10 cellular contexts compared by ENCODE assay signal in the genomic region with DNA sequence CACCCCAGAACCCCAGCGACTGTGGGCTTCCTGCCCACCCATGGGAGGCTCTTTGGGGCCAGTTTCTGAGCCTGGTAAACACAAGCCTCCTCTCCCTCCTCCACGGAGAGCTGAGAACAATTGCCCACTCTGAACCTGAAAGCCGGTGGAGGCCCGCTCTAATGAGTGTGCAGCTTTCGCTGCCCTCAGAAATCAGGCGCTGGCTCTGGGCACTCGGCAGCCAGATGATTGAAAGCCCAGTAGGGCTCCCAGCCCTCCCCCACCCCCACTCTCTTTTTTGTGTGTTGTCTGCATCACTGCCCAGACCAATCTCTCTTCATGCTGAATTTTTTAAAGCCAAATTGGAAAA.
DNase-seq lines count a peak whose midpoint lies in the region; TF ChIP-seq lines count a peak whose summit lies in the region.
"Had no signal": no experiment of that assay in that cellular context is flagged by ENCODE, and none has a peak within 500 bp of the region (broad histone marks: within the 10 kb centered on the region; RNA-seq: fewer than 3 reads in every experiment).

No MANE protein-coding gene starts in this region.

- H3K23ac ChIP-seq in trophoblast cell (ENCODE audit: low read length), result no peak overlapping the region

- no peaks in the 10 kb centered on the region for H3K9me2 ChIP-seq in hepatocyte (replicated peaks; ENCODE audit: insufficient read depth)

- DNase-seq in ELF-1 (ENCODE audit: low read depth, low spot score), result peak; percentile 68
- DNase-seq in NCI-H2227 treated with DMSO at 0.1 percent for 48 hours (lab: John Stamatoyannopoulos, UW), result peak; percentile 30
- DNase-seq in hepatocyte (ENCODE audit: low spot score), result no peak
- no peak for DNase-seq in trophoblast cell
- DNase-seq in NCI-H226, result no peak
- no peak for DNase-seq in KG1 (lab: John Stamatoyannopoulos, UW)
- DNase-seq in kidney tubule cell (ENCODE audit: low spot score), result no peak
- DNase-seq: DMS153, Kasumi-1, NCI-H187 had no signal

- H3K27me3 ChIP-seq in hepatocyte, result no peaks in the 10 kb centered on the region
- no peaks in the 10 kb centered on the region for H3K27me3 ChIP-seq in trophoblast cell (ENCODE audit: insufficient read depth, low read length)

- peak overlapping the region; percentile 68 for H4K8ac ChIP-seq in trophoblast cell (ENCODE audit: low read depth, low read length)

- peak overlapping the region; percentile 99 for H2BK5ac ChIP-seq in trophoblast cell (ENCODE audit: low read depth, low read length, poor library complexity)

- H3K4me3 ChIP-seq in hepatocyte (no peak overlapping the region), trophoblast cell (ENCODE audit: low read depth, low read length) (no peak overlapping the region)

- H3K36me3 ChIP-seq in hepatocyte (replicated peaks; ENCODE audit: insufficient read depth, low read depth) (no peaks in the 10 kb centered on the region), trophoblast cell (ENCODE audit: control insufficient read depth in 1 of 2, insufficient read depth in 2 of 2, low read length in 2 of 2) (no peaks in the 10 kb centered on the region)

- no peaks in the 10 kb centered on the region for H4K20me1 ChIP-seq in hepatocyte (ENCODE audit: insufficient read depth, poor library complexity, severe bottlenecking)

- H4K12ac ChIP-seq in trophoblast cell (ENCODE audit: low read depth, low read length), result no peak overlapping the region

- no peak for TF ChIP-seq CTCF in hepatocyte (IDR thresholded peaks at IDR 0.05; ENCODE audit: poor library complexity)

- H3K9ac ChIP-seq in trophoblast cell (ENCODE audit: low read length), result no peak overlapping the region

- peaks cover 29% of the 10 kb centered on the region for H3K79me1 ChIP-seq in trophoblast cell (ENCODE audit: low read length)

- H3K18ac ChIP-seq in trophoblast cell (ENCODE audit: low read length), result peak overlapping the region; percentile 73

- H2BK120ac ChIP-seq in trophoblast cell (ENCODE audit: insufficient read depth, low read length, poor library complexity), result peak overlapping the region; percentile 95

- H4K91ac ChIP-seq in trophoblast cell (ENCODE audit: low read depth, low read length), result peak overlapping the region; percentile 90

- H3K9me3 ChIP-seq in hepatocyte (ENCODE audit: low read depth), result no peaks in the 10 kb centered on the region
- H3K9me3 ChIP-seq in trophoblast cell (ENCODE audit: insufficient read depth, low read depth, low read length), result no peaks in the 10 kb centered on the region

- H3K14ac ChIP-seq in trophoblast cell (ENCODE audit: low read length), result peak overlapping the region; percentile 58

- H3K4me1 ChIP-seq in hepatocyte (ENCODE audit: insufficient read depth) (peaks cover 19% of the 10 kb centered on the region), trophoblast cell (ENCODE audit: control insufficient read depth in 1 of 2, insufficient read depth in 2 of 2, low read length in 2 of 2) (peaks cover 13 to 16% of the 10 kb centered on the region in 2 experiments)

- H2AK5ac ChIP-seq in trophoblast cell (ENCODE audit: low read length), result no peak overlapping the region

- 32% methylated on average over 6 of the region's 7 CpGs for WGBS in hepatocyte (ENCODE audit: low lambda C conversion rate, missing lambda C conversion rate)
- WGBS in trophoblast cell (ENCODE audit: extremely low coverage, insufficient coverage, insufficient read length), result no CpG with 5 or more reads among the region's 7 CpGs

- no peak overlapping the region for H2AFZ ChIP-seq in hepatocyte
- no peak overlapping the region for H2AFZ ChIP-seq in trophoblast cell (ENCODE audit: insufficient read depth, low read length, poor library complexity)

- H3K79me2 ChIP-seq in hepatocyte, result no peaks in the 10 kb centered on the region
- H3K79me2 ChIP-seq in trophoblast cell (ENCODE audit: control insufficient read depth, insufficient read depth, low read length, poor library complexity), result peaks cover 7% of the 10 kb centered on the region

- peak overlapping the region; percentile 46 for H2BK12ac ChIP-seq in trophoblast cell (ENCODE audit: low read length)

- H3K4ac ChIP-seq in trophoblast cell (ENCODE audit: low read depth, low read length), result peak overlapping the region; percentile 19

- H3K27ac ChIP-seq in hepatocyte (peak overlapping the region; percentile 82), trophoblast cell (ENCODE audit: low read depth, low read length) (peak overlapping the region; percentile 93)

- peak overlapping the region; percentile 24 for H3K4me2 ChIP-seq in hepatocyte
- peak overlapping the region; percentile 8 for H3K4me2 ChIP-seq in trophoblast cell (ENCODE audit: low read length)

Comparison
In these comparisons a context has a peak if more than half of its experiments do, and no peak if none do; other contexts are left out.
1. DNase-seq: peak in ELF-1 (single experiment) and NCI-H2227 treated with DMSO at 0.1 percent for 48 hours (single experiment); none in hepatocyte (single experiment), trophoblast cell (0 of 2), NCI-H226 (single experiment), KG1 (single experiment) and kidney tubule cell (single experiment).